8 cellular contexts compared by ENCODE assay signal in genomic region chr1:211352985-211353515, GRCh38. TPM values are rescaled to one million over a fixed set of nuclear protein-coding genes. Genes with fewer than 3 reads are reported as not detected.
A peak's percentile ranks its signal among the peaks of the same experiment; 100 is the strongest.
DNase-seq lines count a peak whose midpoint lies in the region; ATAC-seq, FAIRE-seq and TF ChIP-seq lines count a peak whose summit lies in the region.

No MANE protein-coding gene starts in this region.

- H3K27ac ChIP-seq in Peyer's patch = peak overlapping the region in 2 of 4 donors; percentile 16 to 59

- peaks cover 0 to 18% (median 5%) of the 10 kb centered on the region in 4 donors for H3K4me1 ChIP-seq in Peyer's patch

- no peak for DNase-seq in AG04449 (ENCODE audit: low read depth, low spot score)
- DNase-seq in GM18507 (ENCODE audit: extremely low spot score, insufficient read length, low read depth) = no peak
- DNase-seq in Peyer's patch = peak; percentile 68 to 90 (median 83)
- peak; percentile 55 for DNase-seq in activated effector memory CD4-positive, alpha-beta T cell treated with Interleukin-2 at 50 U/mL for 16 hours
- DNase-seq in iPS-NIHi7 (ENCODE audit: extremely low spot score) = peak; percentile 72
- DNase-seq in stimulated activated CD8-positive, alpha-beta memory T cell treated with anti-CD3 and anti-CD28 coated beads, Interleukin-4, amount 100 ng/mL, for 4 hours (ENCODE audit: low read depth in 2 of 2, low spot score in 1 of 2) = peak; percentile 27 to 33
- DNase-seq in ecto neural progenitor cell (ENCODE audit: low spot score) = no peak

- ATAC-seq in HG02938 (IDR thresholded peaks at IDR 0.05; ENCODE audit: unreplicated experiment) = peak; percentile 92

- TF ChIP-seq CTCF in AG04449 (IDR thresholded peaks at IDR 0.05; ENCODE audit: insufficient read depth, low read length, missing control alignments) (peak; percentile 56), Peyer's patch (IDR thresholded peaks at IDR 0.05) (peak; percentile 22 to 85 (median 74))

- no peak for TF ChIP-seq POLR2A in Peyer's patch (IDR thresholded peaks at IDR 0.05)

- no peaks in the 10 kb centered on the region for H3K27me3 ChIP-seq in Peyer's patch

- peak; percentile 68 for FAIRE-seq in GM18507 (lab: Jason Lieb, UNC)

- no peaks in the 10 kb centered on the region for H3K9me3 ChIP-seq in Peyer's patch

- peaks cover 0 to 14% (median 0%) of the 10 kb centered on the region in 3 donors for H3K36me3 ChIP-seq in Peyer's patch

- H3K4me3 ChIP-seq in AG04449 (ENCODE audit: low read depth, low read length) (no peak overlapping the region), Peyer's patch (peak overlapping the region in 1 of 4 donors; percentile 1)

- POLR2A ChIA-PET in AG04449 (lab: Yijun Ruan, JAX) = no interaction called here

- CTCF ChIA-PET in AG04449 (lab: Yijun Ruan, JAX) = interaction anchor here (1.3 kb wide), 1 partner anchor 30 kb away, joined by 7 read pairs; no protein-coding TSS in a partner anchor

RNA-seq across cellular contexts. Expression of gene TRAF5, which starts 26.4 kb away (rescaled TPM):
- total RNA-seq in Peyer's patch = 10 to 100 TPM; 10.9 to 98.2 (median 24.9) TPM

Comparison
In these comparisons a context has a peak if more than half of its experiments do, and no peak if none do; other contexts are left out.
1. DNase-seq: peak in Peyer's patch (3 of 3), activated effector memory CD4-positive, alpha-beta T cell treated with Interleukin-2 at 50 U/mL for 16 hours (single experiment), iPS-NIHi7 (single experiment) and stimulated activated CD8-positive, alpha-beta memory T cell treated with anti-CD3 and anti-CD28 coated beads, Interleukin-4, amount 100 ng/mL, for 4 hours (2 of 2); none in AG04449 (single experiment), GM18507 (single experiment) and ecto neural progenitor cell (single experiment).